ENCODE assay signal across 6 cellular contexts in the genomic region with DNA sequence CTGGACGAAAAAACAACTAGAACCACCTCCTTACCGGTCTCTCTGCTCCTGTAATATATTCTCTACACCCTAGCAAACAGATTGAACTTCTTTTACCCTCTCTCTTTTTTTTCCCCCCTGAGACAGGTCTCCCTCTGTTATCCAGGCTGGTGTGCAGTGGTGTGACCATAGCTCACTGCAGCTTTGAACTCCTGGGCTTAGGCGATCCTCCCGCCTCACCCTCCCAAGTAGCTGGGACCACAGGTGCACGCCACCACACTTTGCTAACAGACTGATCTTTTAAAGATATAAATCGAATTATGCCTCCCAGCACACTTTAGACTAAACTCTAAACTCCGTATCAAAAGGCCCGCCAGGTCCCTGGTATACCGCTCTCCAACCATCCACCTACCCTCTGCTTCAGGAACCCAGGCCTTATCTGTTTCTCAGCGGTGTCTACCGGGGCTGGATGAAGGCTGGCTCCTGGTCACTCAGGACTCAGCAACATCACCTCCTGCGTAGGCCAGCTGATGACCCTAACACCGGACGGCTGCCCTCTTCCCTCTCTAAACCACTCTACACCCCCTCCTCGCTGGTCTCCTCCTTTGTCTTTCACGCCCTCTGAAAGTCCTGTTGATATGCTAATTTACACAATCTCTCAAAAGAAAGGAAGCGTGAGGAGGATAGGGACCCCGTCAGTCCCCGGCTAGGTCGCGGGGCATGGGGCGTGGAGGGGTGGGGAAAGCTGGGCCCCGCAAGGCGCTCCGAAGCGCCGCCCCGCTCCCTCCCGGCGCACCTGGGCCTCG. TPM values are rescaled to one million over a fixed set of nuclear protein-coding genes. Genes with fewer than 3 reads are reported as not detected.
DNase-seq lines count a peak whose midpoint lies in the region; ATAC-seq and TF ChIP-seq lines count a peak whose summit lies in the region.

No MANE protein-coding gene starts in this region.

- no peaks in the 10 kb centered on the region for H3K36me3 ChIP-seq in MM.1S (replicated peaks; ENCODE audit: insufficient read depth, low read length)

- H3K4me1 Mint-ChIP-seq in CD14-positive monocyte = peaks cover 25% of the 10 kb centered on the region
- peaks cover 34 to 61% of the 10 kb centered on the region in 2 donors for H3K4me1 Mint-ChIP-seq in stimulated activated naive B cell treated with anti-CD40 and anti-IgM and Interleukin-4, amounts not matched to agents 10 μg/mL and 1 μg/mL and 100 μg/mL, for 72 hours

- H3K9ac ChIP-seq in MM.1S (ENCODE audit: low read length) = peak overlapping the region; percentile 78

- TF ChIP-seq CTCF in CD14-positive monocyte (IDR thresholded peaks at IDR 0.05) (no peak), MM.1S (IDR thresholded peaks at IDR 0.05; ENCODE audit: low read length) (no peak), fibroblast of mammary gland (conservative IDR thresholded peaks at IDR 0.05; ENCODE audit: control insufficient read depth, insufficient read depth, low read depth, low read length) (no peak)

- H3K79me2 ChIP-seq in MM.1S (ENCODE audit: low read length) = peaks cover 69% of the 10 kb centered on the region

- no peaks in the 10 kb centered on the region for H3K9me2 ChIP-seq in MM.1S (replicated peaks; ENCODE audit: insufficient read depth, low read length)

- H3K9me3 Mint-ChIP-seq in CD14-positive monocyte = peaks cover 0 to 1% (median 0%) of the 10 kb centered on the region in 7 donors
- no peaks in the 10 kb centered on the region for H3K9me3 Mint-ChIP-seq in stimulated activated naive B cell treated with anti-CD40 and anti-IgM and Interleukin-4, amounts not matched to agents 10 μg/mL and 1 μg/mL and 100 μg/mL, for 72 hours

- H4K20me1 ChIP-seq in MM.1S (ENCODE audit: insufficient read depth, low read length) = no peaks in the 10 kb centered on the region

- peak overlapping the region; percentile 88 for H3K4me3 ChIP-seq in MM.1S (ENCODE audit: low read length)
- peak overlapping the region; percentile 73 for H3K4me3 ChIP-seq in fibroblast of mammary gland (ENCODE audit: control insufficient read depth, low read depth, low read length)

- no peak for ATAC-seq in stimulated activated naive B cell treated with anti-CD40 and anti-IgM and Interleukin-4, amounts not matched to agents 10 μg/mL and 1 μg/mL and 100 μg/mL, for 72 hours (replicated peaks)
- ATAC-seq in GM19035 (IDR thresholded peaks at IDR 0.05; ENCODE audit: unreplicated experiment) = no peak

- peaks cover 16% of the 10 kb centered on the region for H3K4me1 ChIP-seq in MM.1S (ENCODE audit: low read length)

- H3K27ac Mint-ChIP-seq in CD14-positive monocyte = peak overlapping the region; percentile 78 to 92 (median 88)
- peak overlapping the region; percentile 99 for H3K27ac Mint-ChIP-seq in stimulated activated naive B cell treated with anti-CD40 and anti-IgM and Interleukin-4, amounts not matched to agents 10 μg/mL and 1 μg/mL and 100 μg/mL, for 72 hours

- no peaks in the 10 kb centered on the region for H3K27me3 Mint-ChIP-seq in CD14-positive monocyte (ENCODE audit: low read depth in 3 of 3)
- no peaks in the 10 kb centered on the region for H3K27me3 Mint-ChIP-seq in stimulated activated naive B cell treated with anti-CD40 and anti-IgM and Interleukin-4, amounts not matched to agents 10 μg/mL and 1 μg/mL and 100 μg/mL, for 72 hours

- peak overlapping the region; percentile 81 for H3K4me2 ChIP-seq in MM.1S (ENCODE audit: low read depth, low read length)

- peak overlapping the region; percentile 69 for H2AFZ ChIP-seq in MM.1S (ENCODE audit: low read length)

- DNase-seq in CD14-positive monocyte (ENCODE audit: low spot score) (no peak), MM.1S (no peak), fibroblast of mammary gland (ENCODE audit: low read depth) (peak; percentile 17), NCI-H1694 treated with DMSO at 0.1 percent for 48 hours (lab: John Stamatoyannopoulos, UW) (no peak)
- no peak for DNase-seq in stimulated activated naive B cell treated with anti-CD40 and anti-IgM and Interleukin-4, amounts not matched to agents 10 μg/mL and 1 μg/mL and 100 μg/mL, for 72 hours

- H3K36me3 Mint-ChIP-seq in CD14-positive monocyte = peaks cover 40 to 52% of the 10 kb centered on the region in 2 donors
- peaks cover 14 to 37% of the 10 kb centered on the region in 2 donors for H3K36me3 Mint-ChIP-seq in stimulated activated naive B cell treated with anti-CD40 and anti-IgM and Interleukin-4, amounts not matched to agents 10 μg/mL and 1 μg/mL and 100 μg/mL, for 72 hours

- intact Hi-C loops in CD14-positive monocyte (cut with micrococcal nuclease) = loop anchor here (2.0 kb wide), 1 partner anchor 14 kb away; the partner anchor contains the start of gene MRPL40 (in 2 of the 2)

- H3K4me3 Mint-ChIP-seq in CD14-positive monocyte = peak overlapping the region; percentile 90 to 91
- peak overlapping the region; percentile 88 to 91 for H3K4me3 Mint-ChIP-seq in stimulated activated naive B cell treated with anti-CD40 and anti-IgM and Interleukin-4, amounts not matched to agents 10 μg/mL and 1 μg/mL and 100 μg/mL, for 72 hours

- peaks cover 24% of the 10 kb centered on the region for H3F3A ChIP-seq in MM.1S (ENCODE audit: insufficient read depth, low read length)

- H3K9me3 ChIP-seq in MM.1S (replicated peaks; ENCODE audit: insufficient read depth, low read length) = no peaks in the 10 kb centered on the region

- peak overlapping the region; percentile 75; the same call in 1 of the 2 replicates for H3K27ac ChIP-seq in MM.1S (ENCODE audit: low read length)

- H3K27me3 ChIP-seq in MM.1S (replicated peaks; ENCODE audit: insufficient read depth, low read length) = no peaks in the 10 kb centered on the region

RNA-seq across cellular contexts. Expression of gene C22orf39, which starts 0.7 kb away (rescaled TPM):
- 10 to 100 TPM; 38.4 to 40.3 TPM for polyA plus RNA-seq in CD14-positive monocyte

RNA-seq across cellular contexts. Expression of gene MRPL40, which starts 14.4 kb away (rescaled TPM):
- polyA plus RNA-seq in CD14-positive monocyte = 10 to 100 TPM; 48.4 to 61.4 TPM

RNA-seq across cellular contexts. Expression of gene HIRA, which starts 15.3 kb away (rescaled TPM):
- polyA plus RNA-seq in CD14-positive monocyte = 1 to 10 TPM; 1.8 to 2.6 TPM

RNA-seq across cellular contexts. Expression of gene UFD1, which starts 32.2 kb away (rescaled TPM):
- polyA plus RNA-seq in CD14-positive monocyte = 10 to 100 TPM; 68.5 to 82.5 TPM

RNA-seq across cellular contexts. Expression of gene CDC45, which starts 32.9 kb away (rescaled TPM):
- not detected for polyA plus RNA-seq in CD14-positive monocyte
